In genomic region chr3:37979798-37980476, GRCh38 we compare ENCODE assay signal across 25 cellular contexts.
DNase-seq lines count a peak whose midpoint lies in the region; ATAC-seq and TF ChIP-seq lines count a peak whose summit lies in the region.
"Had no signal": no experiment of that assay in that cellular context is flagged by ENCODE, and none has a peak within 500 bp of the region (broad histone marks: within the 10 kb centered on the region; RNA-seq: fewer than 3 reads in every experiment).

No MANE protein-coding gene starts in this region.

- peaks cover 31% of the 10 kb centered on the region for H3K4me1 Mint-ChIP-seq in dendritic cell treated with granulocyte-macrophage colony-stimulating factor and Interleukin-4, amounts not matched to agents 40 ng/mL and 50 ng/mL, for 4 days (ENCODE audit: low read depth)
- H3K4me1 Mint-ChIP-seq in nephron progenitor cell = no peaks in the 10 kb centered on the region

- intact Hi-C loops in dendritic cell treated with granulocyte-macrophage colony-stimulating factor and Interleukin-4, amounts not matched to agents 40 ng/mL and 50 ng/mL, for 4 days (cut with micrococcal nuclease) = loop anchor here (2.0 to 10.0 kb wide), 2 partner anchors 15 to 505 kb away; no protein-coding TSS in a partner anchor

- H3K36me3 Mint-ChIP-seq in dendritic cell treated with granulocyte-macrophage colony-stimulating factor and Interleukin-4, amounts not matched to agents 40 ng/mL and 50 ng/mL, for 4 days (ENCODE audit: low read depth) = peaks cover 47% of the 10 kb centered on the region
- H3K36me3 Mint-ChIP-seq in nephron progenitor cell (ENCODE audit: low read depth) = peaks cover 53% of the 10 kb centered on the region
- H3K36me3 Mint-ChIP-seq: naive thymus-derived CD8-positive, alpha-beta T cell; stimulated activated naive B cell treated with anti-CD40 and anti-IgM and Interleukin-4, amounts not matched to agents 10 μg/mL and 1 μg/mL and 100 μg/mL, for 72 hours had no signal

- no peak overlapping the region for H3K4me3 Mint-ChIP-seq in dendritic cell treated with granulocyte-macrophage colony-stimulating factor and Interleukin-4, amounts not matched to agents 40 ng/mL and 50 ng/mL, for 4 days
- no peak overlapping the region for H3K4me3 Mint-ChIP-seq in nephron progenitor cell
- H3K4me3 Mint-ChIP-seq: activated CD8-positive, alpha-beta T cell treated with anti-CD3 and anti-CD28 coated beads for 36 hours; naive thymus-derived CD8-positive, alpha-beta T cell; stimulated activated naive B cell treated with anti-CD40 and anti-IgM and Interleukin-4, amounts not matched to agents 10 μg/mL and 1 μg/mL and 100 μg/mL, for 72 hours had no signal

- no peak for ATAC-seq in HG02759 (IDR thresholded peaks at IDR 0.05; ENCODE audit: unreplicated experiment)
- ATAC-seq in GM21367 (IDR thresholded peaks at IDR 0.05; ENCODE audit: unreplicated experiment) = no peak
- ATAC-seq: activated CD8-positive, alpha-beta T cell treated with anti-CD3 and anti-CD28 coated beads for 36 hours; naive thymus-derived CD8-positive, alpha-beta T cell; Right ventricle myocardium inferior; stimulated activated naive B cell treated with anti-CD40 and anti-IgM and Interleukin-4, amounts not matched to agents 10 μg/mL and 1 μg/mL and 100 μg/mL, for 72 hours had no signal

- DNase-seq in GF-D8 (lab: John Stamatoyannopoulos, UW) (peak; percentile 67), NOMO-1 treated with dmso at 0.1 percent for 144 hours (lab: John Stamatoyannopoulos, UW; ENCODE audit: unreplicated experiment) (peak; percentile 85), nephron progenitor cell (no peak), DMS114 treated with DMSO at 0.1 percent for 48 hours (lab: John Stamatoyannopoulos, UW; ENCODE audit: unreplicated experiment) (no peak), cerebellar nuclear complex (lab: John Stamatoyannopoulos, UW) (no peak)
- DNase-seq: ACHN; activated CD4-positive, alpha-beta T cell treated with anti-CD3 and anti-CD28 coated beads for 1 hour; activated CD8-positive, alpha-beta T cell treated with anti-CD3 and anti-CD28 coated beads for 36 hours; C1 segment of cervical spinal cord; effector CD8-positive, alpha-beta T cell; erythroblast; heart left ventricle; naive thymus-derived CD8-positive, alpha-beta T cell; NCI-H1092; NCI-H2029; NCI-H226; NCI-H748 treated with DMSO at 0.1 percent for 48 hours; OCI-M1; retina; stimulated activated CD4-positive, alpha-beta T cell treated with anti-CD3 and anti-CD28 coated beads, Interleukin-4, amount 100 ng/mL, for 24 hours; stimulated activated naive B cell treated with anti-CD40 and anti-IgM and Interleukin-4, amounts not matched to agents 10 μg/mL and 1 μg/mL and 100 μg/mL, for 72 hours had no signal

- H3K27me3 Mint-ChIP-seq in dendritic cell treated with granulocyte-macrophage colony-stimulating factor and Interleukin-4, amounts not matched to agents 40 ng/mL and 50 ng/mL, for 4 days = no peaks in the 10 kb centered on the region
- H3K27me3 Mint-ChIP-seq in nephron progenitor cell (ENCODE audit: low read depth, poor library complexity) = peaks cover 4% of the 10 kb centered on the region
- H3K27me3 Mint-ChIP-seq: activated CD8-positive, alpha-beta T cell treated with anti-CD3 and anti-CD28 coated beads for 36 hours; naive thymus-derived CD8-positive, alpha-beta T cell; stimulated activated naive B cell treated with anti-CD40 and anti-IgM and Interleukin-4, amounts not matched to agents 10 μg/mL and 1 μg/mL and 100 μg/mL, for 72 hours had no signal

- H3K27ac Mint-ChIP-seq in dendritic cell treated with granulocyte-macrophage colony-stimulating factor and Interleukin-4, amounts not matched to agents 40 ng/mL and 50 ng/mL, for 4 days = peak overlapping the region; percentile 58
- H3K27ac Mint-ChIP-seq in nephron progenitor cell = peak overlapping the region; percentile 14
- H3K27ac Mint-ChIP-seq: activated CD8-positive, alpha-beta T cell treated with anti-CD3 and anti-CD28 coated beads for 36 hours; naive thymus-derived CD8-positive, alpha-beta T cell had no signal

- H3K9me3 Mint-ChIP-seq in dendritic cell treated with granulocyte-macrophage colony-stimulating factor and Interleukin-4, amounts not matched to agents 40 ng/mL and 50 ng/mL, for 4 days = no peaks in the 10 kb centered on the region
- no peaks in the 10 kb centered on the region for H3K9me3 Mint-ChIP-seq in nephron progenitor cell
- H3K9me3 Mint-ChIP-seq: activated CD8-positive, alpha-beta T cell treated with anti-CD3 and anti-CD28 coated beads for 36 hours; naive thymus-derived CD8-positive, alpha-beta T cell; stimulated activated naive B cell treated with anti-CD40 and anti-IgM and Interleukin-4, amounts not matched to agents 10 μg/mL and 1 μg/mL and 100 μg/mL, for 72 hours had no signal

- TF ChIP-seq CTCF in nephron progenitor cell (IDR thresholded peaks at IDR 0.05) = no peak

Comparison
In these comparisons a context has a peak if more than half of its experiments do, and no peak if none do; other contexts are left out.
1. DNase-seq: peak in GF-D8 (single experiment) and NOMO-1 treated with dmso at 0.1 percent for 144 hours (single experiment); none in nephron progenitor cell (single experiment), DMS114 treated with DMSO at 0.1 percent for 48 hours (single experiment) and cerebellar nuclear complex (0 of 2).